8 cellular contexts compared by ENCODE assay signal in genomic region chr13:75637101-75637774, GRCh38. TPM values are rescaled to one million over a fixed set of nuclear protein-coding genes. Genes with fewer than 3 reads are reported as not detected.
DNase-seq lines count a peak whose midpoint lies in the region; ATAC-seq, FAIRE-seq and TF ChIP-seq lines count a peak whose summit lies in the region.

No MANE protein-coding gene starts in this region.

- peaks cover 0 to 2% (median 0%) of the 10 kb centered on the region in 3 donors for H3K27me3 ChIP-seq in gastrocnemius medialis
- H3K27me3 ChIP-seq in adrenal gland, result no peaks in the 10 kb centered on the region

- H3K9me3 ChIP-seq in gastrocnemius medialis, result no peaks in the 10 kb centered on the region
- no peaks in the 10 kb centered on the region for H3K9me3 ChIP-seq in adrenal gland (replicated peaks in 1 of 3)

- DNase-seq in GM12891 (ENCODE audit: insufficient read length, low spot score) (peak; percentile 18), RKO (ENCODE audit: low spot score) (peak; percentile 25), fibroblast of villous mesenchyme (ENCODE audit: low read depth) (peak; percentile 42), gastrocnemius medialis (no peak), GM19240 (ENCODE audit: insufficient read length, low spot score) (no peak), nucleus accumbens (lab: John Stamatoyannopoulos, UW) (no peak), adrenal gland (no peak)

- H3K36me3 ChIP-seq in gastrocnemius medialis (no peaks in the 10 kb centered on the region), adrenal gland (replicated peaks in 1 of 2) (no peaks in the 10 kb centered on the region)

- FAIRE-seq in GM12891 (lab: Jason Lieb, UNC), result peak; percentile 5

- intact Hi-C loops in gastrocnemius medialis (cut with DNase I; ENCODE audit: low total_unique reads), result no loop called here
- intact Hi-C loops in adrenal gland (cut with DNase I), result no loop called here

- TF ChIP-seq CTCF in fibroblast of villous mesenchyme (IDR thresholded peaks at IDR 0.05; ENCODE audit: insufficient read depth, low read depth, low read length) (no peak), gastrocnemius medialis (IDR thresholded peaks at IDR 0.05 in 4 of 5, conservative IDR thresholded peaks at IDR 0.05 in 1 of 5) (no peak), adrenal gland (IDR thresholded peaks at IDR 0.05) (no peak)

- in situ Hi-C loops in gastrocnemius medialis (cut with MboI; ENCODE audit: low sequenced_read_pairs in 4 of 4), result no loop called here

- 36 to 45% (median 39%) methylated on average over 16 to 19 of the region's 19 CpGs for WGBS in adrenal gland, 4 donors

- H3K4me3 ChIP-seq in fibroblast of villous mesenchyme (ENCODE audit: low read depth, low read length) (peak overlapping the region; percentile 78), gastrocnemius medialis (peak overlapping the region; percentile 63 to 77 (median 68)), adrenal gland (peak overlapping the region in 2 of 4 donors; percentile 58 to 89)

- H3K4me1 ChIP-seq in gastrocnemius medialis (peaks cover 0 to 8% of the 10 kb centered on the region in 2 donors), adrenal gland (replicated peaks in 1 of 2) (peaks cover 0 to 17% of the 10 kb centered on the region in 2 donors)

- no peak for TF ChIP-seq POLR2A in GM12891 (IDR thresholded peaks at IDR 0.05; ENCODE audit: low read depth, low read length)
- TF ChIP-seq POLR2A in gastrocnemius medialis (IDR thresholded peaks at IDR 0.05), result no peak
- no peak for TF ChIP-seq POLR2A in adrenal gland (IDR thresholded peaks at IDR 0.05)

- no peak for ATAC-seq in gastrocnemius medialis
- no peak for ATAC-seq in GM21447 (IDR thresholded peaks at IDR 0.05; ENCODE audit: unreplicated experiment)

- H3K27ac ChIP-seq in gastrocnemius medialis, result no peak overlapping the region
- H3K27ac ChIP-seq in adrenal gland, result no peak overlapping the region

TF ChIP-seq in GM12891, 5 proteins besides CTCF, POLR2A, EP300 and RAD21:
- TF ChIP-seq POU2F2 (IDR thresholded peaks at IDR 0.05; ENCODE audit: low read depth, low read length), result no peak
- TF ChIP-seq TAF1 (IDR thresholded peaks at IDR 0.05; ENCODE audit: low read depth, low read length), result no peak
- no peak for TF ChIP-seq POLR2AphosphoS5 (IDR thresholded peaks at IDR 0.05; ENCODE audit: low read depth, low read length)
- no peak for TF ChIP-seq PAX5 (IDR thresholded peaks at IDR 0.05; ENCODE audit: insufficient read depth, low read length, severe bottlenecking)
- TF ChIP-seq SPI1 (IDR thresholded peaks at IDR 0.05; ENCODE audit: low read depth, low read length), result no peak

RNA-seq across cellular contexts. Expression of gene LMO7, which starts 1.1 kb away (rescaled TPM):
- 84.3 TPM for polyA plus RNA-seq in GM12891 (2012; ENCODE audit: low read depth, missing spikeins)
- total RNA-seq in fibroblast of villous mesenchyme, result 174 and 185 TPM in 2 replicates
- total RNA-seq in gastrocnemius medialis, result 100 to 1,000 TPM in 2 of 4 donors, 10 to 100 TPM in 2; 68.3 to 134 (median 95.9) TPM
- 10 to 100 TPM in 5 of 8 donors, 1 to 10 TPM in 3; 7.4 to 39.7 (median 11.8) TPM for total RNA-seq in adrenal gland
- 10 to 100 TPM in 2 of 3 donors, 1 to 10 TPM in 1; 9.9 to 11.7 (median 11.1) TPM for polyA plus RNA-seq in adrenal gland

Comparison
In these comparisons a context has a peak if more than half of its experiments do, and no peak if none do; other contexts are left out.
1. DNase-seq: peak in GM12891 (single experiment), RKO (single experiment) and fibroblast of villous mesenchyme (single experiment); none in gastrocnemius medialis (0 of 2), GM19240 (single experiment), nucleus accumbens (0 of 56) and adrenal gland (0 of 7).